ENCODE assay signal across 14 cellular contexts in genomic region chr1:211196880-211197279, GRCh38.
A peak's percentile ranks its signal among the peaks of the same experiment; 100 is the strongest.
DNase-seq lines count a peak whose midpoint lies in the region; ATAC-seq and TF ChIP-seq lines count a peak whose summit lies in the region.
"Had no signal": no experiment of that assay in that cellular context is flagged by ENCODE, and none has a peak within 500 bp of the region (broad histone marks: within the 10 kb centered on the region; RNA-seq: fewer than 3 reads in every experiment).

No MANE protein-coding gene starts in this region.

- TF ChIP-seq POLR2A in breast epithelium (IDR thresholded peaks at IDR 0.05) = no peak

- dilution Hi-C loops in mammary epithelial cell (cut with HindIII; ENCODE audit: low sequenced_read_pairs) = no loop called here

- DNase-seq in MCF 10A (ENCODE audit: unreplicated experiment) (peak; percentile 42), breast epithelium (ENCODE audit: low spot score in 2 of 2) (no peak), mammary epithelial cell (peak; percentile 68), epithelial cell of prostate (ENCODE audit: low read depth, low spot score) (peak; percentile 70)
- no peak for DNase-seq in naive thymus-derived CD8-positive, alpha-beta T cell
- DNase-seq: C1 segment of cervical spinal cord; CD4-positive, alpha-beta T cell; DND-41; GF-D8 had no signal

- no peak overlapping the region for H2AFZ ChIP-seq in mammary epithelial cell (ENCODE audit: low read depth, low read length)

- H3K36me3 ChIP-seq in breast epithelium (no peaks in the 10 kb centered on the region), mammary epithelial cell (ENCODE audit: insufficient read depth, low read length) (no peaks in the 10 kb centered on the region)

- H3K27ac ChIP-seq in breast epithelium (no peak overlapping the region), mammary epithelial cell (ENCODE audit: insufficient read depth, low read depth, low read length) (no peak overlapping the region), epithelial cell of prostate (peak overlapping the region; percentile 51)

- no peaks in the 10 kb centered on the region for H4K20me1 ChIP-seq in mammary epithelial cell (ENCODE audit: insufficient read depth, low read length)

- H3K4me2 ChIP-seq in mammary epithelial cell (ENCODE audit: insufficient read depth, low read depth, low read length) = no peak overlapping the region

- H3K4me1 Mint-ChIP-seq in MCF 10A (ENCODE audit: insufficient read depth, unreplicated experiment) = peaks cover 24% of the 10 kb centered on the region
- no peaks in the 10 kb centered on the region for H3K4me1 Mint-ChIP-seq in naive thymus-derived CD8-positive, alpha-beta T cell
- H3K4me1 Mint-ChIP-seq: B cell had no signal

- no TSS peak for BruUV-seq in MCF 10A (replicated peaks; lab: Mats Ljungman, UMichigan)
- BruUV-seq in mammary epithelial cell (replicated peaks; lab: Mats Ljungman, UMichigan) = no TSS peak

- POLR2A ChIA-PET in MCF 10A (lab: Yijun Ruan, JAX) = interaction anchor here (0.6 to 1.0 kb wide), 2 partner anchors 61 to 889 kb away, joined by 3 read pairs; no protein-coding TSS in a partner anchor
- POLR2A ChIA-PET in naive thymus-derived CD8-positive, alpha-beta T cell (lab: Charles Lee) = no interaction called here

- intact Hi-C loops in MCF 10A (cut with micrococcal nuclease) = no loop called here
- intact Hi-C loops in breast epithelium (cut with DNase I; ENCODE audit: low total_unique reads) = no loop called here
- intact Hi-C loops in mammary epithelial cell (cut with micrococcal nuclease) = no loop called here

- H3K9ac ChIP-seq in mammary epithelial cell (ENCODE audit: insufficient read depth, low read length) = no peak overlapping the region

- no peaks in the 10 kb centered on the region for H3K27me3 ChIP-seq in breast epithelium
- no peaks in the 10 kb centered on the region for H3K27me3 ChIP-seq in mammary epithelial cell (ENCODE audit: insufficient read depth, low read length)

- no peaks in the 10 kb centered on the region for H3K79me2 ChIP-seq in mammary epithelial cell (ENCODE audit: insufficient read depth, low read length)

- no peak overlapping the region for H3K4me3 Mint-ChIP-seq in MCF 10A (ENCODE audit: unreplicated experiment)
- no peak overlapping the region for H3K4me3 Mint-ChIP-seq in naive thymus-derived CD8-positive, alpha-beta T cell
- H3K4me3 Mint-ChIP-seq: B cell; CD4-positive, alpha-beta T cell had no signal

- in situ Hi-C loops in mammary epithelial cell (cut with MboI; ENCODE audit: low sequenced_read_pairs in 2 of 2) = no loop called here

- CTCF ChIA-PET in MCF 10A (lab: Yijun Ruan, JAX) = interaction anchor here (0.9 kb wide), 1 partner anchor 303 kb away, joined by 3 read pairs; no protein-coding TSS in a partner anchor
- CTCF ChIA-PET in mammary epithelial cell (lab: Charles Lee; ENCODE audit: low non-redundant PET) = no interaction called here

- H3K9me3 Mint-ChIP-seq in MCF 10A (ENCODE audit: unreplicated experiment) = peaks cover 13% of the 10 kb centered on the region
- peaks cover 0 to 22% (median 6%) of the 10 kb centered on the region in 9 donors for H3K9me3 Mint-ChIP-seq in naive thymus-derived CD8-positive, alpha-beta T cell

- no peak overlapping the region for H3K27ac Mint-ChIP-seq in MCF 10A (ENCODE audit: low read depth, unreplicated experiment)
- no peak overlapping the region for H3K27ac Mint-ChIP-seq in naive thymus-derived CD8-positive, alpha-beta T cell
- H3K27ac Mint-ChIP-seq: B cell; CD4-positive, alpha-beta T cell; IgD-negative memory B cell had no signal

- H3K4me1 ChIP-seq in breast epithelium (no peaks in the 10 kb centered on the region), mammary epithelial cell (ENCODE audit: insufficient read depth, low read length) (peaks cover 17% of the 10 kb centered on the region)

- peaks cover 0 to 7% of the 10 kb centered on the region in 2 donors for H3K9me3 ChIP-seq in breast epithelium
- no peaks in the 10 kb centered on the region for H3K9me3 ChIP-seq in mammary epithelial cell (replicated peaks; ENCODE audit: insufficient read depth, low read length)

- no peak overlapping the region for H3K4me3 ChIP-seq in breast epithelium
- H3K4me3 ChIP-seq in mammary epithelial cell (replicated peaks in 1 of 3; ENCODE audit: insufficient read depth in 1 of 3, low read depth in 2 of 3, low read length in 3 of 3) = no peak overlapping the region

- H3K36me3 Mint-ChIP-seq in MCF 10A (ENCODE audit: insufficient read depth, unreplicated experiment) = no peaks in the 10 kb centered on the region
- H3K36me3 Mint-ChIP-seq in naive thymus-derived CD8-positive, alpha-beta T cell = peaks cover 0 to 11% (median 0%) of the 10 kb centered on the region in 3 donors

- TF ChIP-seq CTCF in MCF 10A (IDR thresholded peaks at IDR 0.05; ENCODE audit: unreplicated experiment) (no peak), breast epithelium (IDR thresholded peaks at IDR 0.05) (no peak), mammary epithelial cell (conservative IDR thresholded peaks at IDR 0.05 in 1 of 2, IDR thresholded peaks at IDR 0.05 in 1 of 2; ENCODE audit: extremely low read depth in 1 of 2, insufficient read depth in 1 of 2, low read depth in 1 of 2, low read length in 2 of 2) (no peak)

- ATAC-seq in GM21619 (IDR thresholded peaks at IDR 0.05; ENCODE audit: unreplicated experiment) = no peak
- no peak for ATAC-seq in HG02623 (IDR thresholded peaks at IDR 0.05; ENCODE audit: unreplicated experiment)
- ATAC-seq in naive thymus-derived CD8-positive, alpha-beta T cell = no peak
- ATAC-seq: HCT116 had no signal

- WGBS in mammary epithelial cell (ENCODE audit: low coverage, missing lambda C conversion rate) = 0% methylated on average over 1 of the region's 1 CpG

- H3K27me3 Mint-ChIP-seq in MCF 10A (ENCODE audit: insufficient read depth, unreplicated experiment) = no peaks in the 10 kb centered on the region
- H3K27me3 Mint-ChIP-seq in naive thymus-derived CD8-positive, alpha-beta T cell = peaks cover 0 to 3% (median under 1%) of the 10 kb centered on the region in 5 donors
- H3K27me3 Mint-ChIP-seq: CD4-positive, alpha-beta T cell had no signal

Comparison
In these comparisons a context has a peak if more than half of its experiments do, and no peak if none do; other contexts are left out.
1. DNase-seq: peak in MCF 10A (single experiment), mammary epithelial cell (single experiment) and epithelial cell of prostate (single experiment); none in breast epithelium (0 of 2) and naive thymus-derived CD8-positive, alpha-beta T cell (0 of 10).